ENCODE assay signal across 29 cellular contexts in genomic region chr4:7243609-7244342, GRCh38. TPM values are rescaled to one million over a fixed set of nuclear protein-coding genes. Genes with fewer than 3 reads are reported as not detected.
DNase-seq lines count a peak whose midpoint lies in the region; ATAC-seq and TF ChIP-seq lines count a peak whose summit lies in the region.
"Had no signal": no experiment of that assay in that cellular context is flagged by ENCODE, and none has a peak within 500 bp of the region (broad histone marks: within the 10 kb centered on the region; RNA-seq: fewer than 3 reads in every experiment).

No MANE protein-coding gene starts in this region.

- no peaks in the 10 kb centered on the region for H3K9me3 Mint-ChIP-seq in activated naive CD4-positive, alpha-beta T cell treated with anti-CD3 and anti-CD28 coated beads, Interleukin-2, amount 50 U/mL, for 24 hours
- H3K9me3 Mint-ChIP-seq in activated naive CD4-positive, alpha-beta T cell treated with anti-CD3 and anti-CD28 coated beads for 36 hours: peaks cover 2% of the 10 kb centered on the region
- no peaks in the 10 kb centered on the region for H3K9me3 Mint-ChIP-seq in nephron

- H3K27me3 Mint-ChIP-seq in activated naive CD4-positive, alpha-beta T cell treated with anti-CD3 and anti-CD28 coated beads, Interleukin-2, amount 50 U/mL, for 24 hours: no peaks in the 10 kb centered on the region
- peaks cover 2% of the 10 kb centered on the region for H3K27me3 Mint-ChIP-seq in activated naive CD4-positive, alpha-beta T cell treated with anti-CD3 and anti-CD28 coated beads for 36 hours (ENCODE audit: low read depth)
- peaks cover 4% of the 10 kb centered on the region for H3K27me3 Mint-ChIP-seq in nephron (ENCODE audit: low read depth)

- H3K4me1 ChIP-seq in aorta (ENCODE audit: control insufficient read depth in 1 of 2, insufficient read depth in 2 of 2, low read length in 2 of 2): no peaks in the 10 kb centered on the region
- H3K4me1 ChIP-seq: HAP-1 had no signal

- CTCF ChIA-PET in activated naive CD4-positive, alpha-beta T cell treated with anti-CD3 and anti-CD28 coated beads for 36 hours (lab: Charles Lee): no interaction called here

- H3K27ac ChIP-seq in cingulate gyrus (ENCODE audit: low read depth, low read length): peak overlapping the region; percentile 69
- no peak overlapping the region for H3K27ac ChIP-seq in aorta (ENCODE audit: low read depth in 1 of 2, low read length in 2 of 2)
- H3K27ac ChIP-seq: 22Rv1, GM23248, PC-9 had no signal

- DNase-seq in activated naive CD4-positive, alpha-beta T cell treated with anti-CD3 and anti-CD28 coated beads for 36 hours: no peak
- DNase-seq in aorta (no peak), NCI-H748 (lab: John Stamatoyannopoulos, UW; ENCODE audit: unreplicated experiment) (no peak), mucosa of gallbladder (ENCODE audit: low spot score) (no peak)
- DNase-seq: BE2C; CD8-positive, alpha-beta memory T cell; DMS 273 treated with DMSO at 0.1 percent for 48 hours; DMS79; EL; GF-D8; GM23248; HFFc6; KBM-7; MG63; NCI-H2029; NCI-H446; NCI-H524 treated with DMSO at 0.1 percent for 48 hours; NCI-H82; PC-9; RPMI8226; SHP77 had no signal

- H3K36me3 Mint-ChIP-seq in activated naive CD4-positive, alpha-beta T cell treated with anti-CD3 and anti-CD28 coated beads, Interleukin-2, amount 50 U/mL, for 24 hours: peaks cover 1% of the 10 kb centered on the region
- no peaks in the 10 kb centered on the region for H3K36me3 Mint-ChIP-seq in activated naive CD4-positive, alpha-beta T cell treated with anti-CD3 and anti-CD28 coated beads for 36 hours (ENCODE audit: low read depth)
- no peaks in the 10 kb centered on the region for H3K36me3 Mint-ChIP-seq in nephron (ENCODE audit: low read depth)
- H3K36me3 Mint-ChIP-seq: CD14-positive monocyte; CD8-positive, alpha-beta memory T cell had no signal

- no peaks in the 10 kb centered on the region for H3K36me3 ChIP-seq in aorta (ENCODE audit: control insufficient read depth in 1 of 2, insufficient read depth in 2 of 2, low read length in 1 of 2)
- H3K36me3 ChIP-seq: BE2C, HAP-1, MG63 had no signal

- no peak overlapping the region for H3K4me3 Mint-ChIP-seq in activated naive CD4-positive, alpha-beta T cell treated with anti-CD3 and anti-CD28 coated beads, Interleukin-2, amount 50 U/mL, for 24 hours
- no peak overlapping the region for H3K4me3 Mint-ChIP-seq in activated naive CD4-positive, alpha-beta T cell treated with anti-CD3 and anti-CD28 coated beads for 36 hours
- H3K4me3 Mint-ChIP-seq in nephron: peak overlapping the region in 1 of 3 experiments; percentile 16
- H3K4me3 Mint-ChIP-seq: CD14-positive monocyte; CD8-positive, alpha-beta memory T cell; HFFc6 had no signal

- WGBS in aorta, 2 donors: 69 to 78% methylated on average over 22 of the region's 22 CpGs

- H3K9me3 ChIP-seq in aorta (ENCODE audit: control insufficient read depth, low read length): no peaks in the 10 kb centered on the region
- H3K9me3 ChIP-seq: BE2C, HAP-1, MG63 had no signal

- TF ChIP-seq CTCF in nephron (IDR thresholded peaks at IDR 0.05; ENCODE audit: unreplicated experiment in 3 of 3): no peak

- H3K27me3 ChIP-seq in aorta (ENCODE audit: control insufficient read depth in 1 of 2, insufficient read depth in 2 of 2, low read length in 1 of 2): no peaks in the 10 kb centered on the region
- H3K27me3 ChIP-seq: BE2C, MG63 had no signal

- peak; percentile 30 for ATAC-seq in aorta (ENCODE audit: low FRiP score)
- ATAC-seq in HG02763 (IDR thresholded peaks at IDR 0.05; ENCODE audit: unreplicated experiment): no peak

- intact Hi-C loops in activated naive CD4-positive, alpha-beta T cell treated with anti-CD3 and anti-CD28 coated beads for 36 hours (cut with micrococcal nuclease): no loop called here
- intact Hi-C loops in aorta (cut with DNase I): no loop called here

- peak overlapping the region; percentile 23 for H3K27ac Mint-ChIP-seq in activated naive CD4-positive, alpha-beta T cell treated with anti-CD3 and anti-CD28 coated beads, Interleukin-2, amount 50 U/mL, for 24 hours
- no peak overlapping the region for H3K27ac Mint-ChIP-seq in activated naive CD4-positive, alpha-beta T cell treated with anti-CD3 and anti-CD28 coated beads for 36 hours
- H3K27ac Mint-ChIP-seq in nephron: peak overlapping the region in 2 of 3 experiments; percentile 75 to 85
- H3K27ac Mint-ChIP-seq: CD14-positive monocyte; CD8-positive, alpha-beta memory T cell; HFFc6 had no signal

- H3K4me1 Mint-ChIP-seq in activated naive CD4-positive, alpha-beta T cell treated with anti-CD3 and anti-CD28 coated beads, Interleukin-2, amount 50 U/mL, for 24 hours: no peaks in the 10 kb centered on the region
- no peaks in the 10 kb centered on the region for H3K4me1 Mint-ChIP-seq in activated naive CD4-positive, alpha-beta T cell treated with anti-CD3 and anti-CD28 coated beads for 36 hours (ENCODE audit: low read depth)
- peaks cover 57% of the 10 kb centered on the region for H3K4me1 Mint-ChIP-seq in nephron
- H3K4me1 Mint-ChIP-seq: CD14-positive monocyte; CD8-positive, alpha-beta memory T cell had no signal

- H3K4me3 ChIP-seq in aorta (ENCODE audit: low read length in 2 of 2): no peak overlapping the region
- H3K4me3 ChIP-seq: GM23248, HAP-1, MG63, PC-9 had no signal

RNA-seq across cellular contexts. Expression of gene SORCS2, which starts 51.4 kb away (rescaled TPM):
- total RNA-seq in activated naive CD4-positive, alpha-beta T cell treated with anti-CD3 and anti-CD28 coated beads for 36 hours: under 1 TPM; 0.07 to 0.15 TPM
- 1 to 10 TPM; 2.3 to 8.4 TPM for total RNA-seq in aorta
- 1 to 10 TPM in 1 of 2 donors, under 1 TPM in 1; 0.05 to 1.4 TPM for polyA plus RNA-seq in aorta
- 1.7 TPM for total RNA-seq in mucosa of gallbladder
- total RNA-seq: CD8-positive, alpha-beta memory T cell; SK-MEL-5 had no signal
- polyA plus RNA-seq: CD8-positive, alpha-beta memory T cell had no signal
